In genomic region chr16:57191056-57191536, GRCh38 we compare ENCODE assay signal across 1 cellular context.
A peak's percentile ranks its signal among the peaks of the same experiment; 100 is the strongest.
TF ChIP-seq lines count a peak whose summit lies in the region.

No MANE protein-coding gene starts in this region.

TF ChIP-seq in GM12878, 131 proteins besides CTCF, POLR2A, EP300 and RAD21:
- TF ChIP-seq NRF1 (conservative IDR thresholded peaks at IDR 0.05; ENCODE audit: low read depth, low read length) (no peak), ATF7 (IDR thresholded peaks at IDR 0.05; ENCODE audit: low read depth) (0 out of 2 replicates have a peak, but pooled peaks have one; percentile 11)
